In genomic region chr6:39700362-39700761, GRCh38 we compare ENCODE assay signal across 9 cellular contexts. TPM values are rescaled to one million over a fixed set of nuclear protein-coding genes. Genes with fewer than 3 reads are reported as not detected.
"Had no signal": no experiment of that assay in that cellular context is flagged by ENCODE, and none has a peak within 500 bp of the region (broad histone marks: within the 10 kb centered on the region; RNA-seq: fewer than 3 reads in every experiment).

No MANE protein-coding gene starts in this region.

- H3K27ac Mint-ChIP-seq: GM23338, H9, IgD-negative memory B cell had no signal

- FAIRE-seq: H1, H54, HepG2 had no signal

- H3K4me2 ChIP-seq: GM23338 had no signal

- ATAC-seq: GM23338, HepG2 had no signal

- H3K27ac ChIP-seq: HL-60 had no signal

- H3K9me3 Mint-ChIP-seq: GM23338, H9 had no signal

- H3K36me3 Mint-ChIP-seq: IgD-negative memory B cell had no signal

- DNase-seq: H9, HCEC 1CT, KBM-7 had no signal

- H3K4me3 ChIP-seq: GM23338 had no signal

- H3K4me3 Mint-ChIP-seq: GM23338, H9, IgD-negative memory B cell had no signal

- H3K4me1 Mint-ChIP-seq: IgD-negative memory B cell had no signal

- H2AFZ ChIP-seq: GM23338 had no signal

RNA-seq across cellular contexts. Expression of gene KIF6, which starts 24.8 kb away (rescaled TPM):
- polyA plus RNA-seq: IgD-negative memory B cell had no signal
